ENCODE assay signal across 8 cellular contexts in genomic region chr20:40279390-40279789, GRCh38.
DNase-seq lines count a peak whose midpoint lies in the region; ATAC-seq and TF ChIP-seq lines count a peak whose summit lies in the region.

No MANE protein-coding gene starts in this region.

- TF ChIP-seq CTCF in CD14-positive monocyte (IDR thresholded peaks at IDR 0.05): no peak
- no peak for TF ChIP-seq CTCF in esophagus squamous epithelium (IDR thresholded peaks at IDR 0.05)
- TF ChIP-seq CTCF in nephron (IDR thresholded peaks at IDR 0.05; ENCODE audit: unreplicated experiment in 3 of 3): no peak

- H3K27ac ChIP-seq in esophagus squamous epithelium: peak overlapping the region; percentile 55 to 72 (median 69)

- no peaks in the 10 kb centered on the region for H3K9me3 ChIP-seq in esophagus squamous epithelium

- no peaks in the 10 kb centered on the region for H3K27me3 ChIP-seq in esophagus squamous epithelium

- peaks cover 10 to 72% (median 49%) of the 10 kb centered on the region in 3 donors for H3K4me1 ChIP-seq in esophagus squamous epithelium

- no peaks in the 10 kb centered on the region for H3K36me3 ChIP-seq in esophagus squamous epithelium

- peak overlapping the region; percentile 44 to 88 (median 78) for H3K27ac Mint-ChIP-seq in CD14-positive monocyte
- H3K27ac Mint-ChIP-seq in nephron: peak overlapping the region; percentile 81 to 94 (median 87)

- peak overlapping the region in 1 of 2 donors; percentile 44 for H3K4me3 Mint-ChIP-seq in CD14-positive monocyte
- H3K4me3 Mint-ChIP-seq in nephron: peak overlapping the region in 2 of 3 experiments; percentile 24 to 28

- DNase-seq in CD14-positive monocyte (ENCODE audit: low spot score): peak; percentile 53
- peak; percentile 30 to 59 for DNase-seq in NOMO-1 (lab: John Stamatoyannopoulos, UW; ENCODE audit: unreplicated experiment in 2 of 2)
- DNase-seq in esophagus squamous epithelium (lab: John Stamatoyannopoulos, UW): no peak
- DNase-seq in stimulated activated CD4-positive, alpha-beta T cell treated with anti-CD3 and anti-CD28 coated beads, Interleukin-4, amount 100 ng/mL, for 4 hours: no peak

- H3K4me1 Mint-ChIP-seq in CD14-positive monocyte: peaks cover 27% of the 10 kb centered on the region
- peaks cover 50% of the 10 kb centered on the region for H3K4me1 Mint-ChIP-seq in nephron

- ATAC-seq in GM21619 (IDR thresholded peaks at IDR 0.05; ENCODE audit: unreplicated experiment): no peak
- no peak for ATAC-seq in HG03097 (IDR thresholded peaks at IDR 0.05; ENCODE audit: low FRiP score, unreplicated experiment)
- no peak for ATAC-seq in HG03469 (IDR thresholded peaks at IDR 0.05; ENCODE audit: unreplicated experiment)

- TF ChIP-seq POLR2A in esophagus squamous epithelium (IDR thresholded peaks at IDR 0.05): no peak

- 5 to 25% methylated on average over 1 of the region's 1 CpG for WGBS in esophagus squamous epithelium, 2 donors

- H3K27me3 Mint-ChIP-seq in CD14-positive monocyte (ENCODE audit: low read depth in 3 of 3) (peaks cover 13 to 28% (median 16%) of the 10 kb centered on the region in 3 donors), nephron (ENCODE audit: low read depth) (peaks cover 22% of the 10 kb centered on the region)

- H3K4me3 ChIP-seq in esophagus squamous epithelium: no peak overlapping the region

- intact Hi-C loops in CD14-positive monocyte (cut with micrococcal nuclease): no loop called here
- intact Hi-C loops in esophagus squamous epithelium (cut with DNase I): no loop called here

- no peaks in the 10 kb centered on the region for H3K36me3 Mint-ChIP-seq in CD14-positive monocyte
- no peaks in the 10 kb centered on the region for H3K36me3 Mint-ChIP-seq in nephron (ENCODE audit: low read depth)

- H3K9me3 Mint-ChIP-seq in CD14-positive monocyte (peaks cover 0 to 4% (median 0%) of the 10 kb centered on the region in 7 donors), nephron (no peaks in the 10 kb centered on the region)

Comparison
In these comparisons a context has a peak if more than half of its experiments do, and no peak if none do; other contexts are left out.
1. DNase-seq: peak in CD14-positive monocyte (single experiment) and NOMO-1 (2 of 2); none in esophagus squamous epithelium (single experiment) and stimulated activated CD4-positive, alpha-beta T cell treated with anti-CD3 and anti-CD28 coated beads, Interleukin-4, amount 100 ng/mL, for 4 hours (0 of 2).